21 cellular contexts compared by ENCODE assay signal in genomic region chr2:33384562-33384961, GRCh38.
"Had no signal": no experiment of that assay in that cellular context is flagged by ENCODE, and none has a peak within 500 bp of the region (broad histone marks: within the 10 kb centered on the region; RNA-seq: fewer than 3 reads in every experiment).

No MANE protein-coding gene starts in this region.

- ATAC-seq: activated T-cell treated with anti-CD3 and anti-CD28 coated beads, Interleukin-2, amount 50 U/mL, for 72 hours had no signal

- H3K36me3 ChIP-seq: breast epithelium had no signal

- H3K4me3 ChIP-seq: breast epithelium, PC-9, SK-N-MC had no signal

- H3K4me2 ChIP-seq: PC-9 had no signal

- H3K4me1 ChIP-seq: breast epithelium had no signal

- H3K9me3 ChIP-seq: breast epithelium had no signal

- H3K27ac ChIP-seq: breast epithelium, PC-9, SK-N-MC, VCaP had no signal

- H3K27me3 ChIP-seq: breast epithelium had no signal

- H2AFZ ChIP-seq: PC-9 had no signal

- DNase-seq: activated CD4-positive, alpha-beta memory T cell treated with anti-CD3 and anti-CD28 coated beads, Interleukin-2, amount 10 ng/mL, durations not matched to agents 7 days and 5 days; activated CD4-positive, alpha-beta T cell treated with anti-CD3 and anti-CD28 coated beads, Interleukin-2, amount 50 U/mL, for 1 hour; activated CD4-positive, CD25-positive, alpha-beta regulatory T cell; activated gamma-delta T cell treated with Interleukin-2 at 50 U/mL for 16 hours; activated naive CD4-positive, alpha-beta T cell treated with anti-CD3 and anti-CD28 coated beads, Interleukin-2, amount 10 ng/mL, durations not matched to agents 7 days and 5 days; activated naive CD8-positive, alpha-beta T cell treated with anti-CD3 and anti-CD28 coated beads for 36 hours; activated T-cell treated with anti-CD3 and anti-CD28 coated beads, Interleukin-2, amount 50 U/mL, for 72 hours; anterior cingulate cortex; Kasumi-1; KBM-7; NCI-H1105 treated with DMSO at 0.1 percent for 48 hours; NCI-H1436 treated with DMSO at 0.1 percent for 48 hours; NCI-H187 treated with DMSO at 0.1 percent for 48 hours; NCI-H2081 treated with DMSO at 0.1 percent for 48 hours; NCI-H446; NCI-H524; PC-9; T-helper 1 cell had no signal
